13 cellular contexts compared by ENCODE assay signal in genomic region chr1:173269490-173270230, GRCh38.
A peak's percentile ranks its signal among the peaks of the same experiment; 100 is the strongest.
DNase-seq lines count a peak whose midpoint lies in the region; ATAC-seq, FAIRE-seq and TF ChIP-seq lines count a peak whose summit lies in the region.
"Had no signal": no experiment of that assay in that cellular context is flagged by ENCODE, and none has a peak within 500 bp of the region (broad histone marks: within the 10 kb centered on the region; RNA-seq: fewer than 3 reads in every experiment).

No MANE protein-coding gene starts in this region.

- H3K9me3 ChIP-seq in keratinocyte (ENCODE audit: control insufficient read depth, low read depth, low read length) = no peaks in the 10 kb centered on the region
- H3K9me3 ChIP-seq in hepatocyte (ENCODE audit: low read depth) = no peaks in the 10 kb centered on the region

- dilution Hi-C loops in keratinocyte (cut with MboI; ENCODE audit: extremely low pct_ligation_motif_present, low sequenced_read_pairs) = no loop called here

- FAIRE-seq in keratinocyte (lab: Jason Lieb, UNC) = peak; percentile 60

- H3K9me2 ChIP-seq in hepatocyte (replicated peaks; ENCODE audit: insufficient read depth) = no peaks in the 10 kb centered on the region

- TF ChIP-seq POLR2A in GM18505 (IDR thresholded peaks at IDR 0.05; ENCODE audit: borderline replicate concordance, extremely low read depth, insufficient read depth, insufficient read length) = no peak

- no peaks in the 10 kb centered on the region for H3K79me2 ChIP-seq in keratinocyte (ENCODE audit: control insufficient read depth, insufficient read depth, low read length)
- H3K79me2 ChIP-seq in hepatocyte = no peaks in the 10 kb centered on the region

- H3K27me3 ChIP-seq in keratinocyte (ENCODE audit: control insufficient read depth, extremely low read depth, insufficient read depth, low read length) (no peaks in the 10 kb centered on the region), hepatocyte (no peaks in the 10 kb centered on the region)

- WGBS in hepatocyte (ENCODE audit: low lambda C conversion rate, missing lambda C conversion rate) = 74% methylated on average over 2 of the region's 2 CpGs

- H3K36me3 ChIP-seq in keratinocyte (ENCODE audit: control insufficient read depth in 2 of 2, extremely low read depth in 1 of 2, insufficient read depth in 2 of 2, low read length in 2 of 2) (no peaks in the 10 kb centered on the region), hepatocyte (replicated peaks; ENCODE audit: insufficient read depth, low read depth) (no peaks in the 10 kb centered on the region)

- H3K9me1 ChIP-seq in keratinocyte (ENCODE audit: control insufficient read depth, extremely low read depth, insufficient read depth, low read length) = no peaks in the 10 kb centered on the region

- ATAC-seq in HG03469 (IDR thresholded peaks at IDR 0.05; ENCODE audit: unreplicated experiment) = no peak
- ATAC-seq in GM18505 (IDR thresholded peaks at IDR 0.05; ENCODE audit: unreplicated experiment) = no peak
- ATAC-seq: stimulated activated naive B cell treated with anti-CD40 and anti-IgM and Interleukin-4, amounts not matched to agents 10 μg/mL and 1 μg/mL and 100 μg/mL, for 72 hours had no signal

- no peaks in the 10 kb centered on the region for H4K20me1 ChIP-seq in keratinocyte (ENCODE audit: control insufficient read depth, extremely low read depth, insufficient read depth, low read length)
- no peaks in the 10 kb centered on the region for H4K20me1 ChIP-seq in hepatocyte (ENCODE audit: insufficient read depth, poor library complexity, severe bottlenecking)

- H3K27ac ChIP-seq in keratinocyte (ENCODE audit: control insufficient read depth, insufficient read depth, low read length) (no peak overlapping the region), hepatocyte (no peak overlapping the region)

- TF ChIP-seq CTCF in AG09319 (IDR thresholded peaks at IDR 0.05; ENCODE audit: low read depth, low read length) = no peak
- TF ChIP-seq CTCF in keratinocyte (optimal IDR thresholded peaks at IDR 0.05 in 1 of 3, IDR thresholded peaks at IDR 0.05 in 1 of 3, conservative IDR thresholded peaks at IDR 0.05 in 1 of 3; ENCODE audit: extremely low read depth in 1 of 3, insufficient read depth in 2 of 3, low read length in 3 of 3) = no peak
- no peak for TF ChIP-seq CTCF in hepatocyte (IDR thresholded peaks at IDR 0.05; ENCODE audit: poor library complexity)

- no peaks in the 10 kb centered on the region for H3K4me1 ChIP-seq in keratinocyte (ENCODE audit: control insufficient read depth, extremely low read depth, insufficient read depth, low read length)
- H3K4me1 ChIP-seq in hepatocyte (ENCODE audit: insufficient read depth) = no peaks in the 10 kb centered on the region

- H3K4me3 ChIP-seq in keratinocyte (ENCODE audit: control insufficient read depth in 2 of 3, extremely low read depth in 1 of 3, insufficient read depth in 2 of 3, low read depth in 1 of 3, low read length in 3 of 3) (no peak overlapping the region), hepatocyte (no peak overlapping the region)

- no peak overlapping the region for H3K9ac ChIP-seq in keratinocyte (ENCODE audit: control insufficient read depth, extremely low read depth, insufficient read depth, low read length)

- H2AFZ ChIP-seq in keratinocyte (ENCODE audit: control insufficient read depth, low read length) (no peak overlapping the region), hepatocyte (no peak overlapping the region)

- H3K4me2 ChIP-seq in keratinocyte (ENCODE audit: control insufficient read depth, extremely low read depth, insufficient read depth, low read depth, low read length) (peak overlapping the region; percentile 3), hepatocyte (no peak overlapping the region)

- DNase-seq in AG09319 (ENCODE audit: extremely low read depth, low read depth) = peak; percentile 74
- peak; percentile 85 for DNase-seq in HT1080 (ENCODE audit: low read depth)
- DNase-seq in astrocyte of the hippocampus (ENCODE audit: low read depth, low spot score) = peak; percentile 85
- no peak for DNase-seq in keratinocyte (ENCODE audit: low read depth, low spot score)
- no peak for DNase-seq in hepatocyte (ENCODE audit: low spot score)
- DNase-seq in activated CD4-positive, alpha-beta T cell treated with anti-CD3 and anti-CD28 coated beads for 1 hour = no peak
- DNase-seq: activated CD4-positive, alpha-beta T cell treated with anti-CD3 and anti-CD28 coated beads, Interleukin-2, amount 10 ng/mL, durations not matched to agents 7 days and 5 days; activated gamma-delta T cell; naive B cell; SHP77; stimulated activated naive B cell treated with anti-CD40 and anti-IgM and Interleukin-4, amounts not matched to agents 10 μg/mL and 1 μg/mL and 100 μg/mL, for 72 hours had no signal

Comparison
In these comparisons a context has a peak if more than half of its experiments do, and no peak if none do; other contexts are left out.
1. DNase-seq: peak in AG09319 (single experiment), HT1080 (single experiment) and astrocyte of the hippocampus (single experiment); none in keratinocyte (single experiment), hepatocyte (single experiment) and activated CD4-positive, alpha-beta T cell treated with anti-CD3 and anti-CD28 coated beads for 1 hour (single experiment).